ENCODE assay signal across 8 cellular contexts in genomic region chr11:119334173-119334930, GRCh38. TPM values are rescaled to one million over a fixed set of nuclear protein-coding genes. Genes with fewer than 3 reads are reported as not detected.
DNase-seq lines count a peak whose midpoint lies in the region; ATAC-seq and TF ChIP-seq lines count a peak whose summit lies in the region.

RNF26 (plus strand) TSS chr11:119334527; CDS start chr11:119335123, 596 bp downstream.

- H3K36me3 ChIP-seq in ACC112 (ENCODE audit: insufficient read depth, low read length): no peaks in the 10 kb centered on the region
- peaks cover 2% of the 10 kb centered on the region for H3K36me3 ChIP-seq in mammary epithelial cell (ENCODE audit: insufficient read depth, low read length)
- peaks cover 14% of the 10 kb centered on the region for H3K36me3 ChIP-seq in iPS-20b (ENCODE audit: insufficient read depth, low read depth, low read length)

- H2AFZ ChIP-seq in ACC112 (ENCODE audit: low read length, unreplicated experiment) (peak within 1 kb of the TSS; percentile 68), mammary epithelial cell (ENCODE audit: low read depth, low read length) (peak within 1 kb of the TSS; percentile 86)

- CTCF ChIA-PET in mammary epithelial cell (lab: Charles Lee; ENCODE audit: low non-redundant PET): interaction anchor here (0.6 kb wide), 1 partner anchor 232 kb away, joined by 3 read pairs; no protein-coding TSS in a partner anchor

- ATAC-seq in GM18870 (IDR thresholded peaks at IDR 0.05; ENCODE audit: unreplicated experiment): peak; percentile 85
- peak; percentile 93 for ATAC-seq in HG03135 (IDR thresholded peaks at IDR 0.05; ENCODE audit: unreplicated experiment)

- in situ Hi-C loops in mammary epithelial cell (cut with MboI; ENCODE audit: low sequenced_read_pairs in 2 of 2): no loop called here

- BruUV-seq in mammary epithelial cell (replicated peaks; lab: Mats Ljungman, UMichigan): no TSS peak

- H3K4me3 ChIP-seq in ACC112 (ENCODE audit: low read depth, low read length): peak within 1 kb of the TSS; percentile 90
- H3K4me3 ChIP-seq in mammary epithelial cell (replicated peaks in 1 of 3; ENCODE audit: insufficient read depth in 1 of 3, low read depth in 2 of 3, low read length in 3 of 3): peak within 1 kb of the TSS; percentile 63 to 97 (median 93)
- H3K4me3 ChIP-seq in iPS-20b (ENCODE audit: low read length): peak within 1 kb of the TSS; percentile 98
- H3K4me3 ChIP-seq in skin epidermis: peak within 1 kb of the TSS; percentile 81 to 99 (median 94)

- H3K4me2 ChIP-seq in mammary epithelial cell (ENCODE audit: insufficient read depth, low read depth, low read length): peak within 1 kb of the TSS; percentile 99

- H3K27me3 ChIP-seq in ACC112 (ENCODE audit: insufficient read depth, low read length) (no peaks in the 10 kb centered on the region), mammary epithelial cell (ENCODE audit: insufficient read depth, low read length) (no peaks in the 10 kb centered on the region), iPS-20b (ENCODE audit: insufficient read depth, low read length) (peaks cover 10% of the 10 kb centered on the region)

- DNase-seq in NCI-H2196 treated with DMSO at 0.1 percent for 48 hours (lab: John Stamatoyannopoulos, UW; ENCODE audit: unreplicated experiment) (peak; percentile 98), mammary epithelial cell (peak; percentile 95)

- no peaks in the 10 kb centered on the region for H4K20me1 ChIP-seq in mammary epithelial cell (ENCODE audit: insufficient read depth, low read length)

- H3K9ac ChIP-seq in mammary epithelial cell (ENCODE audit: insufficient read depth, low read length) (peak within 1 kb of the TSS; percentile 88), iPS-20b (ENCODE audit: low read depth, low read length) (peak within 1 kb of the TSS; percentile 95)

- H3K79me2 ChIP-seq in ACC112 (ENCODE audit: control insufficient read depth, insufficient read depth, low read length, unreplicated experiment): peaks cover 18% of the 10 kb centered on the region
- peaks cover 34% of the 10 kb centered on the region for H3K79me2 ChIP-seq in mammary epithelial cell (ENCODE audit: insufficient read depth, low read length)

- H3K27ac ChIP-seq in ACC112 (ENCODE audit: low read depth, low read length) (peak within 1 kb of the TSS; percentile 46), VCaP (peak within 1 kb of the TSS; percentile 59; the same call in 1 of the 2 replicates), mammary epithelial cell (ENCODE audit: insufficient read depth, low read depth, low read length) (peak within 1 kb of the TSS; percentile 88), iPS-20b (ENCODE audit: low read length) (peak within 1 kb of the TSS; percentile 81), skin epidermis (peak within 1 kb of the TSS; percentile 3 to 92 (median 85))

- peaks cover 33% of the 10 kb centered on the region for H3K4me1 ChIP-seq in ACC112 (ENCODE audit: control insufficient read depth, insufficient read depth, low read length, unreplicated experiment)
- H3K4me1 ChIP-seq in mammary epithelial cell (ENCODE audit: insufficient read depth, low read length): peaks cover 22% of the 10 kb centered on the region
- H3K4me1 ChIP-seq in iPS-20b (ENCODE audit: insufficient read depth, low read length): peaks cover 17% of the 10 kb centered on the region; the same call in 1 of the 2 replicates

- TF ChIP-seq CTCF in VCaP (conservative IDR thresholded peaks at IDR 0.05) (no peak), mammary epithelial cell (conservative IDR thresholded peaks at IDR 0.05 in 1 of 2, IDR thresholded peaks at IDR 0.05 in 1 of 2; ENCODE audit: extremely low read depth in 1 of 2, insufficient read depth in 1 of 2, low read depth in 1 of 2, low read length in 2 of 2) (no peak)

- intact Hi-C loops in mammary epithelial cell (cut with micrococcal nuclease): loop anchor here (2.0 to 10.0 kb wide), 2 partner anchors 14 to 640 kb away; no protein-coding TSS in a partner anchor

- H3K9me3 ChIP-seq in mammary epithelial cell (replicated peaks; ENCODE audit: insufficient read depth, low read length): no peaks in the 10 kb centered on the region
- no peaks in the 10 kb centered on the region for H3K9me3 ChIP-seq in iPS-20b (ENCODE audit: insufficient read depth, low read depth, low read length)

- 3% methylated on average over 27 of the region's 54 CpGs for WGBS in mammary epithelial cell (ENCODE audit: low coverage, missing lambda C conversion rate)

- dilution Hi-C loops in mammary epithelial cell (cut with HindIII; ENCODE audit: low sequenced_read_pairs): loop anchor here (5.0 kb wide), 1 partner anchor 38 kb away; no protein-coding TSS in a partner anchor

RNA-seq across cellular contexts. Expression of gene RNF26, which starts in this region (rescaled TPM):
- 10 to 100 TPM in 1 of 2 donors, 1 to 10 TPM in 1; 3.7 to 34.4 TPM for total RNA-seq in mammary epithelial cell
- polyA plus RNA-seq in mammary epithelial cell: 39.1 TPM
- 66.6 TPM for polyA minus RNA-seq in mammary epithelial cell

Comparison
In these comparisons a context has a peak if more than half of its experiments do, and no peak if none do; other contexts are left out.
1. Peak in every context shown above with its lines: DNase-seq, ATAC-seq, H3K4me3 ChIP-seq and H3K27ac ChIP-seq.